In the genomic region with DNA sequence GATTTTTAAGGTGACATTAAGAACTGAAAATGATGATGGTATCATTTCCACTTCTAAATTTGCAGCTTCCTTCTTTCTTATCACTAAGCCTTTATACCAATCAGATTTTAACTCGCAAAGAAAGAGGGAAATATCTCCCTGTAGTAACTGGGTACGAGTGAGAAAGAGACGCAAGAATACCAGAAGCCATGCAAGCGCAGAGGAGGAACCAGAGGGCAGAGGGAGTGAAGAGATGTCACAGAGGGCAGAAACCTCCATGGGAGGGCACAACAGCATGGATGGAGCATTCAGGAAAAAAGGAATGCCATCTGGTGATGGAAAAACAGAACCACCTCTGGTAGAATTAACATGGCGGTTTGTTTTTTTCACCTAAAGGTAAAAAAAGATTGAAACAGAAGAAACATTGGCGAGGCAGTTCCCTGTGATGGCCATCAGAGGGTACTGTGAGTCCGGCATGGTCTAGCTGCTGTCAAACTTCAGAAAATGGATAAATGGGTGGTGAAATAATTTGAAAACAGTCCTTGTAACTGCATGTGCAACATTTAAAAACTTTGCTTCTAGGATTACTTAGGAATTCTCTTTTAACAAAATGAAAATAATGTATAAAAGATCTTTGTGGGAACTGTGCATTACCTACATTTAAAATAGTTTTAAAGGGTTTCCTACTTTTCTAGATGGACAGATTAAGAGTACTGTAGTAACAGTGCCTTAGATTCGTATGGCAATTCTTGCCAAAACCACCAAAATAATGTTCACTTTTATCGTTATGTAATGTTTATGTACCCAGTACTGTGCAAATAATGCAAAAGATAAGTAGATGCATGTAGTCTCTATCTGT, we compare ENCODE assay signal across 8 cellular contexts.
DNase-seq lines count a peak whose midpoint lies in the region; ATAC-seq, FAIRE-seq and TF ChIP-seq lines count a peak whose summit lies in the region.

No MANE protein-coding gene starts in this region.

- peak; percentile 31 for DNase-seq in activated CD4-positive, alpha-beta T cell treated with anti-CD3 and anti-CD28 coated beads for 36 hours
- no peak for DNase-seq in activated CD4-positive, alpha-beta T cell treated with anti-CD3 and anti-CD28 coated beads for 1 hour
- DNase-seq in HTR-8/SVneo (ENCODE audit: insufficient read length, low spot score): peak; percentile 13
- DNase-seq in WTC11 (ENCODE audit: low spot score): peak; percentile 39
- peak; percentile 62 for DNase-seq in iris pigment epithelial cell (ENCODE audit: low read depth)
- no peak for DNase-seq in omental fat pad (ENCODE audit: low spot score)
- DNase-seq in stimulated activated naive CD8-positive, alpha-beta T cell treated with anti-CD3 and anti-CD28 coated beads, Interleukin-15, amount 100 ng/mL, for 72 hours: no peak

- intact Hi-C loops in activated CD4-positive, alpha-beta T cell treated with anti-CD3 and anti-CD28 coated beads for 36 hours (cut with DNase I, micrococcal nuclease): loop anchor here in 1 of 2 experiments (2.0 kb wide), 2 partner anchors 168 to 370 kb away; no protein-coding TSS in a partner anchor

- H3K4me1 Mint-ChIP-seq in activated CD4-positive, alpha-beta T cell treated with anti-CD3 and anti-CD28 coated beads for 36 hours: peaks cover 14% of the 10 kb centered on the region
- H3K4me1 Mint-ChIP-seq in WTC11: peaks cover 22% of the 10 kb centered on the region
- H3K4me1 Mint-ChIP-seq in stimulated activated naive CD8-positive, alpha-beta T cell treated with anti-CD3 and anti-CD28 coated beads, Interleukin-15, amount 100 ng/mL, for 72 hours: no peaks in the 10 kb centered on the region

- peak; percentile 19; the same call in 1 of the 2 replicates for TF ChIP-seq CTCF in WTC11 (IDR thresholded peaks at IDR 0.05)
- TF ChIP-seq CTCF in omental fat pad (IDR thresholded peaks at IDR 0.05): no peak

- H3K27me3 Mint-ChIP-seq in activated CD4-positive, alpha-beta T cell treated with anti-CD3 and anti-CD28 coated beads for 36 hours: no peaks in the 10 kb centered on the region
- H3K27me3 Mint-ChIP-seq in WTC11 (ENCODE audit: low read depth): no peaks in the 10 kb centered on the region
- no peaks in the 10 kb centered on the region for H3K27me3 Mint-ChIP-seq in stimulated activated naive CD8-positive, alpha-beta T cell treated with anti-CD3 and anti-CD28 coated beads, Interleukin-15, amount 100 ng/mL, for 72 hours

- POLR2A ChIA-PET in activated CD4-positive, alpha-beta T cell treated with anti-CD3 and anti-CD28 coated beads for 36 hours (lab: Charles Lee): no interaction called here
- POLR2A ChIA-PET in WTC11 (lab: Charles Lee): no interaction called here

- H3K36me3 Mint-ChIP-seq in activated CD4-positive, alpha-beta T cell treated with anti-CD3 and anti-CD28 coated beads for 36 hours (ENCODE audit: low read depth): peaks cover 2% of the 10 kb centered on the region
- no peaks in the 10 kb centered on the region for H3K36me3 Mint-ChIP-seq in WTC11

- H3K9me3 Mint-ChIP-seq in activated CD4-positive, alpha-beta T cell treated with anti-CD3 and anti-CD28 coated beads for 36 hours (ENCODE audit: low read depth): no peaks in the 10 kb centered on the region
- H3K9me3 Mint-ChIP-seq in WTC11: no peaks in the 10 kb centered on the region
- H3K9me3 Mint-ChIP-seq in stimulated activated naive CD8-positive, alpha-beta T cell treated with anti-CD3 and anti-CD28 coated beads, Interleukin-15, amount 100 ng/mL, for 72 hours: no peaks in the 10 kb centered on the region

- peak; percentile 57 for ATAC-seq in activated CD4-positive, alpha-beta T cell treated with anti-CD3 and anti-CD28 coated beads for 36 hours
- peak; percentile 89 for ATAC-seq in WTC11
- no peak for ATAC-seq in omental fat pad (ENCODE audit: low FRiP score)
- no peak for ATAC-seq in GM21447 (IDR thresholded peaks at IDR 0.05; ENCODE audit: unreplicated experiment)
- ATAC-seq in stimulated activated naive CD8-positive, alpha-beta T cell treated with anti-CD3 and anti-CD28 coated beads, Interleukin-15, amount 100 ng/mL, for 72 hours: no peak

- CTCF ChIA-PET in activated CD4-positive, alpha-beta T cell treated with anti-CD3 and anti-CD28 coated beads for 36 hours (lab: Charles Lee): interaction anchor here (0.7 to 1.0 kb wide), 2 partner anchors 11 to 169 kb away, joined by 3 read pairs; no protein-coding TSS in a partner anchor
- CTCF ChIA-PET in WTC11 (lab: Charles Lee): interaction anchor here (0.7 to 1.0 kb wide), 5 partner anchors 127 to 374 kb away, joined by 3 to 5 read pairs (median 4); no protein-coding TSS in a partner anchor

- no peak for FAIRE-seq in HTR-8/SVneo (lab: Jason Lieb, UNC)

- H3K4me3 Mint-ChIP-seq in activated CD4-positive, alpha-beta T cell treated with anti-CD3 and anti-CD28 coated beads for 36 hours: no peak overlapping the region
- H3K4me3 Mint-ChIP-seq in WTC11: no peak overlapping the region
- H3K4me3 Mint-ChIP-seq in stimulated activated naive CD8-positive, alpha-beta T cell treated with anti-CD3 and anti-CD28 coated beads, Interleukin-15, amount 100 ng/mL, for 72 hours: no peak overlapping the region

- H3K27ac Mint-ChIP-seq in activated CD4-positive, alpha-beta T cell treated with anti-CD3 and anti-CD28 coated beads for 36 hours: no peak overlapping the region
- peak overlapping the region; percentile 46 for H3K27ac Mint-ChIP-seq in WTC11
- H3K27ac Mint-ChIP-seq in stimulated activated naive CD8-positive, alpha-beta T cell treated with anti-CD3 and anti-CD28 coated beads, Interleukin-15, amount 100 ng/mL, for 72 hours: no peak overlapping the region

TF ChIP-seq in WTC11, 78 proteins besides CTCF, POLR2A, EP300 and RAD21:
- TF ChIP-seq MXD4 (CRISPR knock-in tag; IDR thresholded peaks at IDR 0.05; ENCODE audit: borderline replicate concordance) (no peak), PRRX2 (CRISPR knock-in tag; IDR thresholded peaks at IDR 0.05) (0 out of 2 replicates have a peak, but pooled peaks have one; percentile 4), ZNF121 (CRISPR knock-in tag; IDR thresholded peaks at IDR 0.05) (no peak), RORB (CRISPR knock-in tag; IDR thresholded peaks at IDR 0.05) (no peak)
- TF ChIP-seq, protein P1, sequence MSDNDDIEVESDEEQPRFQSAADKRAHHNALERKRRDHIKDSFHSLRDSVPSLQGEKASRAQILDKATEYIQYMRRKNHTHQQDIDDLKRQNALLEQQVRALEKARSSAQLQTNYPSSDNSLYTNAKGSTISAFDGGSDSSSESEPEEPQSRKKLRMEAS (CRISPR knock-in tag; IDR thresholded peaks at IDR 0.05): no peak
- TF ChIP-seq, protein P2, sequence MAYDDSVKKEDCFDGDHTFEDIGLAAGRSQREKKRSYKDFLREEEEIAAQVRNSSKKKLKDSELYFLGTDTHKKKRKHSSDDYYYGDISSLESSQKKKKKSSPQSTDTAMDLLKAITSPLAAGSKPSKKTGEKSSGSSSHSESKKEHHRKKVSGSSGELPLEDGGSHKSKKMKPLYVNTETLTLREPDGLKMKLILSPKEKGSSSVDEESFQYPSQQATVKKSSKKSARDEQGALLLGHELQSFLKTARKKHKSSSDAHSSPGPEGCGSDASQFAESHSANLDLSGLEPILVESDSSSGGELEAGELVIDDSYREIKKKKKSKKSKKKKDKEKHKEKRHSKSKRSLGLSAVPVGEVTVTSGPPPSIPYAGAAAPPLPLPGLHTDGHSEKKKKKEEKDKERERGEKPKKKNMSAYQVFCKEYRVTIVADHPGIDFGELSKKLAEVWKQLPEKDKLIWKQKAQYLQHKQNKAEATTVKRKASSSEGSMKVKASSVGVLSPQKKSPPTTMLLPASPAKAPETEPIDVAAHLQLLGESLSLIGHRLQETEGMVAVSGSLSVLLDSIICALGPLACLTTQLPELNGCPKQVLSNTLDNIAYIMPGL (CRISPR knock-in tag; IDR thresholded peaks at IDR 0.05): no peak
- TF ChIP-seq, protein P3, sequence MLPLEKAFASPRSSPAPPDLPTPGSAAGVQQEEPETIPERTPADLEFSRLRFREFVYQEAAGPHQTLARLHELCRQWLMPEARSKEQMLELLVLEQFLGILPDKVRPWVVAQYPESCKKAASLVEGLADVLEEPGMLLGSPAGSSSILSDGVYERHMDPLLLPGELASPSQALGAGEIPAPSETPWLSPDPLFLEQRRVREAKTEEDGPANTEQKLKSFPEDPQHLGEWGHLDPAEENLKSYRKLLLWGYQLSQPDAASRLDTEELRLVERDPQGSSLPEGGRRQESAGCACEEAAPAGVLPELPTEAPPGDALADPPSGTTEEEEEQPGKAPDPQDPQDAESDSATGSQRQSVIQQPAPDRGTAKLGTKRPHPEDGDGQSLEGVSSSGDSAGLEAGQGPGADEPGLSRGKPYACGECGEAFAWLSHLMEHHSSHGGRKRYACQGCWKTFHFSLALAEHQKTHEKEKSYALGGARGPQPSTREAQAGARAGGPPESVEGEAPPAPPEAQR (CRISPR knock-in tag; IDR thresholded peaks at IDR 0.05): no peak
- TF ChIP-seq, protein P4, sequence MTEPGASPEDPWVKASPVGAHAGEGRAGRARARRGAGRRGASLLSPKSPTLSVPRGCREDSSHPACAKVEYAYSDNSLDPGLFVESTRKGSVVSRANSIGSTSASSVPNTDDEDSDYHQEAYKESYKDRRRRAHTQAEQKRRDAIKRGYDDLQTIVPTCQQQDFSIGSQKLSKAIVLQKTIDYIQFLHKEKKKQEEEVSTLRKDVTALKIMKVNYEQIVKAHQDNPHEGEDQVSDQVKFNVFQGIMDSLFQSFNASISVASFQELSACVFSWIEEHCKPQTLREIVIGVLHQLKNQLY (CRISPR knock-in tag; IDR thresholded peaks at IDR 0.05): no peak

Comparison
In these comparisons a context has a peak if more than half of its experiments do, and no peak if none do; other contexts are left out.
1. DNase-seq: peak in activated CD4-positive, alpha-beta T cell treated with anti-CD3 and anti-CD28 coated beads for 36 hours (single experiment), HTR-8/SVneo (single experiment), WTC11 (single experiment) and iris pigment epithelial cell (single experiment); none in activated CD4-positive, alpha-beta T cell treated with anti-CD3 and anti-CD28 coated beads for 1 hour (single experiment), omental fat pad (single experiment) and stimulated activated naive CD8-positive, alpha-beta T cell treated with anti-CD3 and anti-CD28 coated beads, Interleukin-15, amount 100 ng/mL, for 72 hours (0 of 2).
2. ATAC-seq: peak in activated CD4-positive, alpha-beta T cell treated with anti-CD3 and anti-CD28 coated beads for 36 hours (single experiment) and WTC11 (single experiment); none in omental fat pad (single experiment), GM21447 (single experiment) and stimulated activated naive CD8-positive, alpha-beta T cell treated with anti-CD3 and anti-CD28 coated beads, Interleukin-15, amount 100 ng/mL, for 72 hours (single experiment).